ENCODE assay signal across 1 cellular context in the genomic region with DNA sequence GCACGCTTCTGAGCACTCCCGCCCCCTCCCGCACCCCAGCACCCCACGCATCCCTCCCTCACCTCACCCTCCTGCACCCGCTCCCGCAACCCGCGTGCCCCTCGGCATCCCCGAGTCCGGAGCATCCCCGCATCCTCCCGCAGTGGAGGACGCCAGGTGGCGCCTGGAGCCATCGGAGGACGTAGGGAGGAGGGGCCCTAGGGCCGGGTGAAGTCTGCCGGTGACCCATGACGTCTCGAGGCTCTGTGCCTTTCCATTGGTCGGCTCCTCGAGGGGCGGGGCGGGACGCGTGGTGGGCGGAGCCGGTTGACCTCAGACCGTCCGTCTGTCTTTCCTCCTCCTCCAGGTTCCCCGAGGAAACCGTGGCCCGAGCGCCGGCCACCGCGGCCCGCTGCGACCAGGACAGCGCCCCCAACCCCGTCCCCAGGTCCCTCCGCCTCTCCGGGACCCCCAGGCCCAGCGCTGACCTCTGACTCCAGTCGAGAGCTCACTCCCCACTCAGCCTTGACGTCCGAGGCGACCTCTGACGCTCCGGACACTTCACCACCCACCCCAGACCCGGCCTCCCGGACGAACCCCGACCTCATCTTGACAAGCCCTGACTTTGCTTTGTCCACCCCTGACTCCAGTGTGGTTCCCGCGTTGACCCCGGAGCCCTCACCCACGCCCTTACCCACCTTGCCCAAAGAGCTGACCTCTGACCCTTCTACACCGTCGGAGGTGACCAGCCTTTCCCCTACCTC.
TF ChIP-seq lines count a peak whose summit lies in the region.

No MANE protein-coding gene starts in this region.

TF ChIP-seq in GM12878, 131 proteins besides CTCF, POLR2A, EP300 and RAD21 (continued from another document):
- no peak for TF ChIP-seq BMI1 (IDR thresholded peaks at IDR 0.05; ENCODE audit: borderline replicate concordance)
- peak; percentile 100 for TF ChIP-seq SMC3 (IDR thresholded peaks at IDR 0.05; ENCODE audit: borderline replicate concordance, low read length)
- TF ChIP-seq SP1 (IDR thresholded peaks at IDR 0.05; ENCODE audit: low read depth, low read length) = peak; percentile 92
